In the genomic region with DNA sequence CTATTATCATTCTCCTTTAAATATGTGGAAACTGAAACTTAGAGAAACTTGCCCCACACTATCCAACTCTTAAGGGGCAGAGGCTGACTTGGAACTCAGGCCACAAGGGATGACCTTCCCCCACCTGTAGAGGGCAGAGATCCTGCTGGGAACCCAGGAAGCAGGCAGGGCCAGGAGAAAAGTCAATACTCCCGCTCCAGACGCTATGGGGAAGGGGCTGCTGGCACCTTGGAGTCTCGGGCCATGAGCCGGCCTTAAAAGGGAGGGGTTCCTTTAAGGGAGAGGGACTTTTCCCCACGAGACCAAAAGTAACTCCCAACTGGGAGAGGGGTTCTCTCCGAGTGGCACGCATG, we compare ENCODE assay signal across 8 cellular contexts. TPM values are rescaled to one million over a fixed set of nuclear protein-coding genes. Genes with fewer than 3 reads are reported as not detected.
A peak's percentile ranks its signal among the peaks of the same experiment; 100 is the strongest.
DNase-seq lines count a peak whose midpoint lies in the region; ATAC-seq, FAIRE-seq and TF ChIP-seq lines count a peak whose summit lies in the region.

No MANE protein-coding gene starts in this region.

- H3K4me1 ChIP-seq in GM23338 (ENCODE audit: insufficient read depth) = peaks cover 34% of the 10 kb centered on the region
- peaks cover 0 to 24% (median 22%) of the 10 kb centered on the region in 5 donors for H3K4me1 ChIP-seq in subcutaneous abdominal adipose tissue (ENCODE audit: control insufficient read depth in 5 of 5, insufficient read depth in 5 of 5, low read length in 5 of 5)

- H3K27ac ChIP-seq in GM23338 (ENCODE audit: low read depth) = peak overlapping the region; percentile 53; the same call in 1 of the 2 replicates
- no peak overlapping the region for H3K27ac ChIP-seq in subcutaneous abdominal adipose tissue (ENCODE audit: low read depth, low read length)

- TF ChIP-seq POLR2A in GM12892 (IDR thresholded peaks at IDR 0.05; ENCODE audit: low read depth, low read length) = no peak

- peaks cover 4% of the 10 kb centered on the region for H3K27me3 Mint-ChIP-seq in GM23338 (ENCODE audit: insufficient read depth, low read depth, poor library complexity)
- peaks cover 51% of the 10 kb centered on the region for H3K27me3 Mint-ChIP-seq in activated naive CD8-positive, alpha-beta T cell treated with anti-CD3 and anti-CD28 coated beads for 36 hours

- peak overlapping the region in 4 of 5 donors; percentile 63 to 80 (median 70) for H3K9ac ChIP-seq in subcutaneous abdominal adipose tissue (ENCODE audit: low read length in 5 of 5)

- POLR2A ChIA-PET in BJ (lab: Charles Lee) = no interaction called here

- H3K4me3 ChIP-seq in BJ (ENCODE audit: low read depth, low read length) (peak overlapping the region; percentile 30; the same call in 1 of the 2 replicates), GM23338 (peak overlapping the region; percentile 97), subcutaneous abdominal adipose tissue (ENCODE audit: low read depth in 1 of 5, low read length in 5 of 5) (peak overlapping the region; percentile 69 to 88 (median 75))

- no peak for TF ChIP-seq CTCF in BJ (IDR thresholded peaks at IDR 0.05; ENCODE audit: insufficient read depth, low read depth, low read length)
- TF ChIP-seq CTCF in GM23338 (conservative IDR thresholded peaks at IDR 0.05; ENCODE audit: low read depth in 2 of 2) = peak; percentile 54 to 67

- DNase-seq in BJ (ENCODE audit: low read depth) (no peak), GM23338 (ENCODE audit: low spot score) (peak; percentile 84), kidney tubule cell (ENCODE audit: low spot score) (peak; percentile 58), GM12892 (ENCODE audit: insufficient read length) (no peak)
- DNase-seq in activated naive CD8-positive, alpha-beta T cell treated with anti-CD3 and anti-CD28 coated beads for 36 hours = no peak

- peaks cover 29% of the 10 kb centered on the region for H3K79me2 ChIP-seq in GM23338 (replicated peaks; ENCODE audit: insufficient read depth)

- CTCF ChIA-PET in BJ (lab: Yijun Ruan, JAX) = no interaction called here

- H2AFZ ChIP-seq in GM23338 = peak overlapping the region; percentile 100

- H3K4me1 Mint-ChIP-seq in GM23338 = peaks cover 33% of the 10 kb centered on the region; the same call in 2 of the 3 replicates
- no peaks in the 10 kb centered on the region for H3K4me1 Mint-ChIP-seq in activated naive CD8-positive, alpha-beta T cell treated with anti-CD3 and anti-CD28 coated beads for 36 hours

- H3K27me3 ChIP-seq in BJ (ENCODE audit: control insufficient read depth, insufficient read depth, low read length) (no peaks in the 10 kb centered on the region), GM23338 (ENCODE audit: insufficient read depth) (0 out of 2 replicates have a peak, but pooled peaks cover 4% of the 10 kb centered on the region), subcutaneous abdominal adipose tissue (ENCODE audit: control insufficient read depth in 5 of 5, insufficient read depth in 4 of 5, low read length in 5 of 5) (peaks cover 0 to 3% (median 0%) of the 10 kb centered on the region in 5 donors)

- no peaks in the 10 kb centered on the region for H3F3A ChIP-seq in GM23338 (replicated peaks; ENCODE audit: low read depth)

- H3K27ac Mint-ChIP-seq in GM23338 = peak overlapping the region; percentile 76; the same call in 1 of the 2 replicates
- no peak overlapping the region for H3K27ac Mint-ChIP-seq in activated naive CD8-positive, alpha-beta T cell treated with anti-CD3 and anti-CD28 coated beads for 36 hours

- H3K9me3 ChIP-seq in subcutaneous abdominal adipose tissue (ENCODE audit: control insufficient read depth in 5 of 5, low read length in 5 of 5) = no peaks in the 10 kb centered on the region

- FAIRE-seq in GM12892 (lab: Jason Lieb, UNC) = no peak

- H3K36me3 ChIP-seq in BJ (ENCODE audit: control insufficient read depth, insufficient read depth, low read length) = no peaks in the 10 kb centered on the region
- no peaks in the 10 kb centered on the region for H3K36me3 ChIP-seq in GM23338 (ENCODE audit: insufficient read depth)
- H3K36me3 ChIP-seq in subcutaneous abdominal adipose tissue (ENCODE audit: control insufficient read depth in 5 of 5, insufficient read depth in 5 of 5, low read length in 5 of 5) = no peaks in the 10 kb centered on the region

- no peaks in the 10 kb centered on the region for H3K36me3 Mint-ChIP-seq in GM23338 (ENCODE audit: low read depth)
- no peaks in the 10 kb centered on the region for H3K36me3 Mint-ChIP-seq in activated naive CD8-positive, alpha-beta T cell treated with anti-CD3 and anti-CD28 coated beads for 36 hours

- no peaks in the 10 kb centered on the region; the same call in 1 of the 2 replicates for H4K20me1 ChIP-seq in GM23338 (replicated peaks; ENCODE audit: insufficient read depth)

- H3K4me2 ChIP-seq in GM23338 = peak overlapping the region; percentile 84

- peaks cover 2% of the 10 kb centered on the region; the same call in 1 of the 3 replicates for H3K9me3 Mint-ChIP-seq in GM23338
- peaks cover 3% of the 10 kb centered on the region for H3K9me3 Mint-ChIP-seq in activated naive CD8-positive, alpha-beta T cell treated with anti-CD3 and anti-CD28 coated beads for 36 hours

- H3K9me2 ChIP-seq in GM23338 (ENCODE audit: insufficient read depth) = 0 out of 2 replicates have a peak, but pooled peaks cover 3% of the 10 kb centered on the region

- ATAC-seq in GM23338 = peak; percentile 64
- ATAC-seq in HG02623 (IDR thresholded peaks at IDR 0.05; ENCODE audit: unreplicated experiment) = no peak
- ATAC-seq in GM21737 (IDR thresholded peaks at IDR 0.05; ENCODE audit: unreplicated experiment) = no peak

- peak overlapping the region; percentile 96 for H3K4me3 Mint-ChIP-seq in GM23338
- peak overlapping the region; percentile 48 for H3K4me3 Mint-ChIP-seq in activated naive CD8-positive, alpha-beta T cell treated with anti-CD3 and anti-CD28 coated beads for 36 hours

TF ChIP-seq in GM23338, 12 proteins besides CTCF, POLR2A, EP300 and RAD21:
- TF ChIP-seq, protein P1, sequence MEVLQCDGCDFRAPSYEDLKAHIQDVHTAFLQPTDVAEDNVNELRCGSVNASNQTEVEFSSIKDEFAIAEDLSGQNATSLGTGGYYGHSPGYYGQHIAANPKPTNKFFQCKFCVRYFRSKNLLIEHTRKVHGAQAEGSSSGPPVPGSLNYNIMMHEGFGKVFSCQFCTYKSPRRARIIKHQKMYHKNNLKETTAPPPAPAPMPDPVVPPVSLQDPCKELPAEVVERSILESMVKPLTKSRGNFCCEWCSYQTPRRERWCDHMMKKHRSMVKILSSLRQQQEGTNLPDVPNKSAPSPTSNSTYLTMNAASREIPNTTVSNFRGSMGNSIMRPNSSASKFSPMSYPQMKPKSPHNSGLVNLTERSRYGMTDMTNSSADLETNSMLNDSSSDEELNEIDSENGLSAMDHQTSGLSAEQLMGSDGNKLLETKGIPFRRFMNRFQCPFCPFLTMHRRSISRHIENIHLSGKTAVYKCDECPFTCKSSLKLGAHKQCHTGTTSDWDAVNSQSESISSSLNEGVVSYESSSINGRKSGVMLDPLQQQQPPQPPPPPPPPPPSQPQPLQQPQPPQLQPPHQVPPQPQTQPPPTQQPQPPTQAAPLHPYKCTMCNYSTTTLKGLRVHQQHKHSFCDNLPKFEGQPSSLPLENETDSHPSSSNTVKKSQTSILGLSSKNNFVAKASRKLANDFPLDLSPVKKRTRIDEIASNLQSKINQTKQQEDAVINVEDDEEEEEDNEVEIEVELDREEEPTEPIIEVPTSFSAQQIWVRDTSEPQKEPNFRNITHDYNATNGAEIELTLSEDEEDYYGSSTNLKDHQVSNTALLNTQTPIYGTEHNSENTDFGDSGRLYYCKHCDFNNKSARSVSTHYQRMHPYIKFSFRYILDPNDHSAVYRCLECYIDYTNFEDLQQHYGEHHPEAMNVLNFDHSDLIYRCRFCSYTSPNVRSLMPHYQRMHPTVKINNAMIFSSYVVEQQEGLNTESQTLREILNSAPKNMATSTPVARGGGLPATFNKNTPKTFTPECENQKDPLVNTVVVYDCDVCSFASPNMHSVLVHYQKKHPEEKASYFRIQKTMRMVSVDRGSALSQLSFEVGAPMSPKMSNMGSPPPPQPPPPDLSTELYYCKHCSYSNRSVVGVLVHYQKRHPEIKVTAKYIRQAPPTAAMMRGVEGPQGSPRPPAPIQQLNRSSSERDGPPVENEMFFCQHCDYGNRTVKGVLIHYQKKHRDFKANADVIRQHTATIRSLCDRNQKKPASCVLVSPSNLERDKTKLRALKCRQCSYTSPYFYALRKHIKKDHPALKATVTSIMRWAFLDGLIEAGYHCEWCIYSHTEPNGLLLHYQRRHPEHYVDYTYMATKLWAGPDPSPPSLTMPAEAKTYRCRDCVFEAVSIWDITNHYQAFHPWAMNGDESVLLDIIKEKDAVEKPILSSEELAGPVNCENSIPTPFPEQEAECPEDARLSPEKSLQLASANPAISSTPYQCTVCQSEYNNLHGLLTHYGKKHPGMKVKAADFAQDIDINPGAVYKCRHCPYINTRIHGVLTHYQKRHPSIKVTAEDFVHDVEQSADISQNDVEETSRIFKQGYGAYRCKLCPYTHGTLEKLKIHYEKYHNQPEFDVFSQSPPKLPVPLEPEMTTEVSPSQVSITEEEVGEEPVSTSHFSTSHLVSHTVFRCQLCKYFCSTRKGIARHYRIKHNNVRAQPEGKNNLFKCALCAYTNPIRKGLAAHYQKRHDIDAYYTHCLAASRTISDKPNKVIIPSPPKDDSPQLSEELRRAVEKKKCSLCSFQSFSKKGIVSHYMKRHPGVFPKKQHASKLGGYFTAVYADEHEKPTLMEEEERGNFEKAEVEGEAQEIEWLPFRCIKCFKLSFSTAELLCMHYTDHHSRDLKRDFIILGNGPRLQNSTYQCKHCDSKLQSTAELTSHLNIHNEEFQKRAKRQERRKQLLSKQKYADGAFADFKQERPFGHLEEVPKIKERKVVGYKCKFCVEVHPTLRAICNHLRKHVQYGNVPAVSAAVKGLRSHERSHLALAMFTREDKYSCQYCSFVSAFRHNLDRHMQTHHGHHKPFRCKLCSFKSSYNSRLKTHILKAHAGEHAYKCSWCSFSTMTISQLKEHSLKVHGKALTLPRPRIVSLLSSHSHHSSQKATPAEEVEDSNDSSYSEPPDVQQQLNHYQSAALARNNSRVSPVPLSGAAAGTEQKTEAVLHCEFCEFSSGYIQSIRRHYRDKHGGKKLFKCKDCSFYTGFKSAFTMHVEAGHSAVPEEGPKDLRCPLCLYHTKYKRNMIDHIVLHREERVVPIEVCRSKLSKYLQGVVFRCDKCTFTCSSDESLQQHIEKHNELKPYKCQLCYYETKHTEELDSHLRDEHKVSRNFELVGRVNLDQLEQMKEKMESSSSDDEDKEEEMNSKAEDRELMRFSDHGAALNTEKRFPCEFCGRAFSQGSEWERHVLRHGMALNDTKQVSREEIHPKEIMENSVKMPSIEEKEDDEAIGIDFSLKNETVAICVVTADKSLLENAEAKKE (CRISPR knock-in tag; IDR thresholded peaks at IDR 0.05) = 0 out of 2 replicates have a peak, but pooled peaks have one; percentile 30
- TF ChIP-seq CREB1 (CRISPR knock-in tag; IDR thresholded peaks at IDR 0.05; ENCODE audit: low read depth) = no peak

RNA-seq across cellular contexts. Expression of a gene that starts 0.6 kb away (rescaled TPM):
- polyA plus RNA-seq in BJ (2011; rRNA removed) (not detected in 2 replicates), GM23338 (2016; fragmentation: Nextera tagmentation; extraction: Ambion mirVana) (1.7 and 1.8 TPM in 2 replicates)
- polyA minus RNA-seq in BJ (2011; rRNA and poly(A)+ RNA removed) = not detected in 2 replicates
- 6.8 and 8.3 TPM in 2 replicates for total RNA-seq in GM23338 (2014; rRNA removed; shearing (Covaris generic))
- total RNA-seq in activated naive CD8-positive, alpha-beta T cell treated with anti-CD3 and anti-CD28 coated beads for 36 hours = under 1 TPM; 0.02 to 0.28 TPM
- polyA plus RNA-seq in GM12892 (2012; ENCODE audit: missing spikeins) = 2.1 TPM

Comparison
In these comparisons a context has a peak if more than half of its experiments do, and no peak if none do; other contexts are left out.
1. DNase-seq: peak in GM23338 (single experiment) and kidney tubule cell (single experiment); none in BJ (single experiment), activated naive CD8-positive, alpha-beta T cell treated with anti-CD3 and anti-CD28 coated beads for 36 hours (single experiment) and GM12892 (single experiment).
2. H3K4me3 ChIP-seq: peak in every context shown above with its lines; median percentile 97 in GM23338; 75 in subcutaneous abdominal adipose tissue; 30 in BJ.